Comparison of ENCODE assay signal across 13 cellular contexts in the genomic region with DNA sequence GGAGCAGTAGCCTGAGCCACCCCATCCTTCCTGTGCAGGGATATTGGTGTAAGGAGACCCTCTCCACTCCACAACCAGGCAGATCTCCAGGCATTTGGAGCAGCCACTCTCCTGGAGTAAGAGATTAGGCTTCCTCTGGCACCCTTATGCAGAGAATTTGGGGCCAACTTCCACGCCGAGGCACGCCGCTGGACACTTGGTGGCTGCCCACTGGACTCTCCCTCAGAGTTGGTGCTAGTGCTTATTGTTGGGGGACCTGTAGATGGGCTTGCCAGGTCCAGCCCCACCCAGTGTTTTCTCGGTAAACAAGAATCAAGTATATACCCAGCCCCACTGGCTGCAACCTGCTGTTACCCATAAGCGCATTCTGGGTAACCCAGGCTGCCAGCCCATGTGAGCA. TPM values are rescaled to one million over a fixed set of nuclear protein-coding genes. Genes with fewer than 3 reads are reported as not detected.
A peak's percentile ranks its signal among the peaks of the same experiment; 100 is the strongest.
DNase-seq lines count a peak whose midpoint lies in the region; ATAC-seq and TF ChIP-seq lines count a peak whose summit lies in the region.
"Not testable (repeated sequence)": the region's sequence is repeated elsewhere in the genome, so short reads cannot be mapped to it uniquely, and the experiment has no call there.
"Had no signal": no experiment of that assay in that cellular context is flagged by ENCODE, and none has a peak within 500 bp of the region (broad histone marks: within the 10 kb centered on the region; RNA-seq: fewer than 3 reads in every experiment).

No MANE protein-coding gene starts in this region.

- CTCF ChIA-PET in activated CD8-positive, alpha-beta T cell treated with anti-CD3 and anti-CD28 coated beads, Interleukin-2, amount 10 ng/mL, durations not matched to agents 7 days and 5 days (lab: Charles Lee) = interaction anchor here (1.3 kb wide), 1 partner anchor 20 kb away, joined by 6 read pairs; no protein-coding TSS in a partner anchor

- not testable (repeated sequence) for DNase-seq in activated CD8-positive, alpha-beta T cell treated with anti-CD3 and anti-CD28 coated beads, Interleukin-2, amount 10 ng/mL, durations not matched to agents 7 days and 5 days; right lobe of liver; upper lobe of right lung

- H3K36me3 ChIP-seq in right lobe of liver, upper lobe of right lung: not testable (repeated sequence)

- H3K27ac ChIP-seq in right lobe of liver, upper lobe of right lung: not testable (repeated sequence)

- H3K4me3 ChIP-seq in right lobe of liver, upper lobe of right lung: not testable (repeated sequence)

- H3K36me3 Mint-ChIP-seq in activated CD8-positive, alpha-beta T cell treated with anti-CD3 and anti-CD28 coated beads, Interleukin-2, amount 10 ng/mL, durations not matched to agents 7 days and 5 days (ENCODE audit: low read depth) = not testable (repeated sequence)

- not testable (repeated sequence) for H3K4me3 Mint-ChIP-seq in activated CD8-positive, alpha-beta T cell treated with anti-CD3 and anti-CD28 coated beads, Interleukin-2, amount 10 ng/mL, durations not matched to agents 7 days and 5 days

- intact Hi-C loops in right lobe of liver (cut with DNase I); upper lobe of right lung (cut with DNase I): not testable (repeated sequence)

- not testable (repeated sequence) for H3K4me1 Mint-ChIP-seq in activated CD8-positive, alpha-beta T cell treated with anti-CD3 and anti-CD28 coated beads, Interleukin-2, amount 10 ng/mL, durations not matched to agents 7 days and 5 days (ENCODE audit: low read depth)

- ATAC-seq in GM18505 (IDR thresholded peaks at IDR 0.05; ENCODE audit: unreplicated experiment) = peak; percentile 70
- peak; percentile 69 for ATAC-seq in GM19455 (IDR thresholded peaks at IDR 0.05; ENCODE audit: unreplicated experiment)
- peak; percentile 72 for ATAC-seq in GM21619 (IDR thresholded peaks at IDR 0.05; ENCODE audit: unreplicated experiment)
- peak; percentile 43 for ATAC-seq in HG02759 (IDR thresholded peaks at IDR 0.05; ENCODE audit: unreplicated experiment)
- ATAC-seq in HG03432 (IDR thresholded peaks at IDR 0.05; ENCODE audit: unreplicated experiment) = peak; percentile 60
- ATAC-seq in activated CD8-positive, alpha-beta T cell treated with anti-CD3 and anti-CD28 coated beads, Interleukin-2, amount 10 ng/mL, durations not matched to agents 7 days and 5 days = peak; percentile 39
- ATAC-seq in right lobe of liver = peak in 3 of 4 donors; percentile 11 to 44 (median 17)
- peak; percentile 66 for ATAC-seq in upper lobe of right lung

- not testable (repeated sequence) for H3K9me3 ChIP-seq in right lobe of liver, upper lobe of right lung

- H3K27me3 Mint-ChIP-seq in activated CD8-positive, alpha-beta T cell treated with anti-CD3 and anti-CD28 coated beads, Interleukin-2, amount 10 ng/mL, durations not matched to agents 7 days and 5 days (ENCODE audit: low read depth) = not testable (repeated sequence)

- H3K9me3 Mint-ChIP-seq in activated CD8-positive, alpha-beta T cell treated with anti-CD3 and anti-CD28 coated beads, Interleukin-2, amount 10 ng/mL, durations not matched to agents 7 days and 5 days (ENCODE audit: insufficient read depth) = not testable (repeated sequence)

- POLR2A ChIA-PET in activated CD8-positive, alpha-beta T cell treated with anti-CD3 and anti-CD28 coated beads, Interleukin-2, amount 10 ng/mL, durations not matched to agents 7 days and 5 days (lab: Charles Lee) = not testable (repeated sequence)

- H3K4me1 ChIP-seq in right lobe of liver, upper lobe of right lung: not testable (repeated sequence)

- TF ChIP-seq POLR2A in GM18505 (IDR thresholded peaks at IDR 0.05; ENCODE audit: borderline replicate concordance, extremely low read depth, insufficient read depth, insufficient read length); right lobe of liver (IDR thresholded peaks at IDR 0.05): not testable (repeated sequence)

- H3K27ac Mint-ChIP-seq in activated CD8-positive, alpha-beta T cell treated with anti-CD3 and anti-CD28 coated beads, Interleukin-2, amount 10 ng/mL, durations not matched to agents 7 days and 5 days = not testable (repeated sequence)

- not testable (repeated sequence) for TF ChIP-seq CTCF in right lobe of liver (IDR thresholded peaks at IDR 0.05); upper lobe of right lung (IDR thresholded peaks at IDR 0.05)

- 70% methylated on average over 4 of the region's 6 CpGs for WGBS in right lobe of liver (ENCODE audit: insufficient coverage, low coverage, low lambda C conversion rate, missing lambda C conversion rate)

- not testable (repeated sequence) for H3K27me3 ChIP-seq in right lobe of liver, upper lobe of right lung

RNA-seq across cellular contexts. Expression of gene CTAGE9, which starts 4.8 kb away (rescaled TPM):
- total RNA-seq in activated CD8-positive, alpha-beta T cell treated with anti-CD3 and anti-CD28 coated beads, Interleukin-2, amount 10 ng/mL, durations not matched to agents 7 days and 5 days = not detected
- not detected for total RNA-seq in right lobe of liver
- total RNA-seq in upper lobe of right lung = not detected
- total RNA-seq: H1, HT1080, LHCN-M2, PC-9, SK-MEL-5 had no signal

RNA-seq across cellular contexts. Expression of gene OR2A4, which starts 14.4 kb away (rescaled TPM):
- not detected for total RNA-seq in activated CD8-positive, alpha-beta T cell treated with anti-CD3 and anti-CD28 coated beads, Interleukin-2, amount 10 ng/mL, durations not matched to agents 7 days and 5 days
- 1 to 10 TPM in 1 of 6 experiments, not detected in 5; 1.6 TPM for total RNA-seq in right lobe of liver
- total RNA-seq in upper lobe of right lung = not detected
- total RNA-seq: H1, HT1080, PC-9 had no signal

Comparison
In these comparisons a context has a peak if more than half of its experiments do, and no peak if none do; other contexts are left out.
1. ATAC-seq: peak in every context shown above with its lines; median percentile 72 in GM21619; 70 in GM18505; 69 in GM19455; 66 in upper lobe of right lung; 60 in HG03432; 43 in HG02759; 39 in activated CD8-positive, alpha-beta T cell treated with anti-CD3 and anti-CD28 coated beads, Interleukin-2, amount 10 ng/mL, durations not matched to agents 7 days and 5 days; 17 in right lobe of liver.